ENCODE assay signal across 16 cellular contexts in the genomic region with DNA sequence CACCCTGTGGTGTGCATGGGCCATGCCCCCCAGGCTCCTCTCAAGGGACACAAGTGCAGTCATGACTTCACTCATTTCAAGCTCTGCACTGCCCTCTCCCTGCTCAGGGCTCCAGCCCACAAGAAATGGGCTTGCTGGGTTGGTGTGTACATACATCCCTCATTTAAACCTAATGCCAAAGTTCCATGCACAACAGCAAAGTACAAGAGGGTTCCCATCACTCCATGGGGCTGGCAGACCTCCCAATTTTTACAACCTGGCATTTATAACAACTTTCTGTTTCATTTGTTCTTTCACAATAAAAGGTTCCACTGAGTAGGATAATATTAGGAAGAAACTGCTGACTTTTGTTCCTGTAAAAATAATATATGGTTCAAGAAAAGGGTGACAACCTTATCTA. TPM values are rescaled to one million over a fixed set of nuclear protein-coding genes. Genes with fewer than 3 reads are reported as not detected.
DNase-seq lines count a peak whose midpoint lies in the region; ATAC-seq and TF ChIP-seq lines count a peak whose summit lies in the region.
"Had no signal": no experiment of that assay in that cellular context is flagged by ENCODE, and none has a peak within 500 bp of the region (broad histone marks: within the 10 kb centered on the region; RNA-seq: fewer than 3 reads in every experiment).

No MANE protein-coding gene starts in this region.

- TF ChIP-seq POLR2A in Peyer's patch (IDR thresholded peaks at IDR 0.05) = no peak

- POLR2A ChIA-PET in activated naive CD8-positive, alpha-beta T cell treated with anti-CD3 and anti-CD28 coated beads, Interleukin-2, amount 10 ng/mL, durations not matched to agents 7 days and 5 days (lab: Charles Lee) = no interaction called here

- H3K4me2 ChIP-seq in osteoblast (ENCODE audit: insufficient read depth, low read length) = no peak overlapping the region
- H3K4me2 ChIP-seq: A549, BLaER1 had no signal

- H3K4me3 Mint-ChIP-seq in activated naive CD8-positive, alpha-beta T cell treated with anti-CD3 and anti-CD28 coated beads, Interleukin-2, amount 10 ng/mL, durations not matched to agents 7 days and 5 days = no peak overlapping the region
- H3K4me3 Mint-ChIP-seq in activated naive CD8-positive, alpha-beta T cell treated with anti-CD3 and anti-CD28 coated beads, Interleukin-2, amount 50 U/mL, for 24 hours = no peak overlapping the region
- H3K4me3 Mint-ChIP-seq in endothelial cell (ENCODE audit: unreplicated experiment) (peak overlapping the region; percentile 33), CD14-positive monocyte (no peak overlapping the region)
- H3K4me3 Mint-ChIP-seq: CD8-positive, alpha-beta T cell had no signal

- no peaks in the 10 kb centered on the region for H3K27me3 ChIP-seq in osteoblast (ENCODE audit: insufficient read depth, low read length)
- H3K27me3 ChIP-seq in Peyer's patch = no peaks in the 10 kb centered on the region
- H3K27me3 ChIP-seq: BLaER1 had no signal

- H3K79me2 ChIP-seq in osteoblast (ENCODE audit: insufficient read depth, low read length) = peaks cover 19% of the 10 kb centered on the region

- H3K36me3 ChIP-seq in osteoblast (ENCODE audit: insufficient read depth, low read length) (peaks cover 59% of the 10 kb centered on the region), Peyer's patch (peaks cover 0 to 94% (median 2%) of the 10 kb centered on the region in 3 donors)

- peaks cover 23% of the 10 kb centered on the region for H3K36me3 Mint-ChIP-seq in activated naive CD8-positive, alpha-beta T cell treated with anti-CD3 and anti-CD28 coated beads, Interleukin-2, amount 10 ng/mL, durations not matched to agents 7 days and 5 days
- peaks cover 52% of the 10 kb centered on the region for H3K36me3 Mint-ChIP-seq in activated naive CD8-positive, alpha-beta T cell treated with anti-CD3 and anti-CD28 coated beads, Interleukin-2, amount 50 U/mL, for 24 hours (ENCODE audit: low read depth)
- H3K36me3 Mint-ChIP-seq in endothelial cell (ENCODE audit: low read depth, unreplicated experiment) = peaks cover 58% of the 10 kb centered on the region
- peaks cover 66 to 88% of the 10 kb centered on the region in 2 donors for H3K36me3 Mint-ChIP-seq in CD14-positive monocyte

- H4K20me1 ChIP-seq in osteoblast (ENCODE audit: insufficient read depth, low read length) = peaks cover 4% of the 10 kb centered on the region

- TF ChIP-seq CTCF in endothelial cell (IDR thresholded peaks at IDR 0.05; ENCODE audit: unreplicated experiment) = no peak
- no peak for TF ChIP-seq CTCF in osteoblast (IDR thresholded peaks at IDR 0.05; ENCODE audit: extremely low read depth, low read depth, low read length)
- no peak for TF ChIP-seq CTCF in CD14-positive monocyte (IDR thresholded peaks at IDR 0.05)
- TF ChIP-seq CTCF in Peyer's patch (IDR thresholded peaks at IDR 0.05) = no peak

- H3K27ac Mint-ChIP-seq in activated naive CD8-positive, alpha-beta T cell treated with anti-CD3 and anti-CD28 coated beads, Interleukin-2, amount 10 ng/mL, durations not matched to agents 7 days and 5 days = peak overlapping the region; percentile 18
- H3K27ac Mint-ChIP-seq in activated naive CD8-positive, alpha-beta T cell treated with anti-CD3 and anti-CD28 coated beads, Interleukin-2, amount 50 U/mL, for 24 hours = no peak overlapping the region
- H3K27ac Mint-ChIP-seq in endothelial cell (ENCODE audit: unreplicated experiment) (no peak overlapping the region), CD14-positive monocyte (peak overlapping the region in 1 of 7 donors; percentile 48)
- H3K27ac Mint-ChIP-seq: CD8-positive, alpha-beta T cell had no signal

- H2AFZ ChIP-seq in osteoblast (ENCODE audit: low read length) = no peak overlapping the region
- H2AFZ ChIP-seq: GM23248 had no signal

- no peaks in the 10 kb centered on the region for H3K27me3 Mint-ChIP-seq in activated naive CD8-positive, alpha-beta T cell treated with anti-CD3 and anti-CD28 coated beads, Interleukin-2, amount 10 ng/mL, durations not matched to agents 7 days and 5 days
- H3K27me3 Mint-ChIP-seq in activated naive CD8-positive, alpha-beta T cell treated with anti-CD3 and anti-CD28 coated beads, Interleukin-2, amount 50 U/mL, for 24 hours = no peaks in the 10 kb centered on the region
- H3K27me3 Mint-ChIP-seq in endothelial cell (ENCODE audit: unreplicated experiment) (peaks cover 1% of the 10 kb centered on the region), CD14-positive monocyte (ENCODE audit: low read depth in 3 of 3) (no peaks in the 10 kb centered on the region)

- no peaks in the 10 kb centered on the region for H3K4me1 Mint-ChIP-seq in activated naive CD8-positive, alpha-beta T cell treated with anti-CD3 and anti-CD28 coated beads, Interleukin-2, amount 10 ng/mL, durations not matched to agents 7 days and 5 days
- H3K4me1 Mint-ChIP-seq in activated naive CD8-positive, alpha-beta T cell treated with anti-CD3 and anti-CD28 coated beads, Interleukin-2, amount 50 U/mL, for 24 hours = peaks cover 4% of the 10 kb centered on the region
- no peaks in the 10 kb centered on the region for H3K4me1 Mint-ChIP-seq in endothelial cell (ENCODE audit: unreplicated experiment)
- H3K4me1 Mint-ChIP-seq in CD14-positive monocyte = no peaks in the 10 kb centered on the region

- H3K4me1 ChIP-seq in osteoblast (ENCODE audit: insufficient read depth, low read length) (no peaks in the 10 kb centered on the region), Peyer's patch (no peaks in the 10 kb centered on the region)
- H3K4me1 ChIP-seq: A549, HAP-1 had no signal

- no peaks in the 10 kb centered on the region for H3K9me3 Mint-ChIP-seq in activated naive CD8-positive, alpha-beta T cell treated with anti-CD3 and anti-CD28 coated beads, Interleukin-2, amount 10 ng/mL, durations not matched to agents 7 days and 5 days
- no peaks in the 10 kb centered on the region for H3K9me3 Mint-ChIP-seq in activated naive CD8-positive, alpha-beta T cell treated with anti-CD3 and anti-CD28 coated beads, Interleukin-2, amount 50 U/mL, for 24 hours
- no peaks in the 10 kb centered on the region for H3K9me3 Mint-ChIP-seq in endothelial cell (ENCODE audit: unreplicated experiment)
- H3K9me3 Mint-ChIP-seq in CD14-positive monocyte = peaks cover 0 to 2% (median 0%) of the 10 kb centered on the region in 7 donors
- H3K9me3 Mint-ChIP-seq: CD8-positive, alpha-beta T cell had no signal

- no peak for DNase-seq in activated naive CD8-positive, alpha-beta T cell treated with anti-CD3 and anti-CD28 coated beads, Interleukin-2, amount 10 ng/mL, durations not matched to agents 7 days and 5 days
- DNase-seq in activated naive CD8-positive, alpha-beta T cell treated with anti-CD3 and anti-CD28 coated beads, Interleukin-2, amount 50 U/mL, for 24 hours = no peak
- DNase-seq in endothelial cell (ENCODE audit: low spot score) (no peak), osteoblast (ENCODE audit: insufficient read length, low spot score, missing footprints) (peak; percentile 53), CD14-positive monocyte (ENCODE audit: low spot score) (no peak), Peyer's patch (no peak)
- DNase-seq: Calu3; CD8-positive, alpha-beta T cell; DMS79 treated with DMSO at 0.1 percent for 48 hours; GF-D8; GM23248 had no signal

- H3K4me3 ChIP-seq in osteoblast (ENCODE audit: insufficient read depth, low read length) = no peak overlapping the region
- H3K4me3 ChIP-seq in Peyer's patch = no peak overlapping the region
- H3K4me3 ChIP-seq: A549, BLaER1, GM23248, HAP-1 had no signal

- ATAC-seq in activated naive CD8-positive, alpha-beta T cell treated with anti-CD3 and anti-CD28 coated beads, Interleukin-2, amount 10 ng/mL, durations not matched to agents 7 days and 5 days (ENCODE audit: low read depth) = no peak
- ATAC-seq in activated naive CD8-positive, alpha-beta T cell treated with anti-CD3 and anti-CD28 coated beads, Interleukin-2, amount 50 U/mL, for 24 hours = no peak
- ATAC-seq in GM19351 (IDR thresholded peaks at IDR 0.05; ENCODE audit: unreplicated experiment) = no peak
- ATAC-seq: A549; CD8-positive, alpha-beta T cell had no signal

- intact Hi-C loops in CD14-positive monocyte (cut with micrococcal nuclease) = no loop called here

- H3K27ac ChIP-seq in osteoblast (ENCODE audit: low read depth, low read length) (no peak overlapping the region), Peyer's patch (no peak overlapping the region)
- H3K27ac ChIP-seq: 22Rv1, A549, BLaER1, GM23248 had no signal

- no peaks in the 10 kb centered on the region for H3K9me3 ChIP-seq in osteoblast (ENCODE audit: low read depth, low read length)
- no peaks in the 10 kb centered on the region for H3K9me3 ChIP-seq in Peyer's patch
- H3K9me3 ChIP-seq: A549, BLaER1, HAP-1 had no signal

RNA-seq across cellular contexts. Expression of gene HERC2, which starts 54.3 kb away (rescaled TPM):
- total RNA-seq in activated naive CD8-positive, alpha-beta T cell treated with anti-CD3 and anti-CD28 coated beads, Interleukin-2, amount 10 ng/mL, durations not matched to agents 7 days and 5 days = 10 to 100 TPM; 43.0 to 47.0 TPM
- total RNA-seq in endothelial cell (ENCODE audit: unreplicated experiment) (84.6 TPM), osteoblast (50.4 and 53.6 TPM in 2 replicates), Peyer's patch (100 to 1,000 TPM in 2 of 4 donors, 10 to 100 TPM in 2; 54.6 to 112 (median 100) TPM)
- polyA plus RNA-seq in CD14-positive monocyte = 1 to 10 TPM; 3.1 to 4.7 TPM
